8 cellular contexts compared by ENCODE assay signal in the genomic region with DNA sequence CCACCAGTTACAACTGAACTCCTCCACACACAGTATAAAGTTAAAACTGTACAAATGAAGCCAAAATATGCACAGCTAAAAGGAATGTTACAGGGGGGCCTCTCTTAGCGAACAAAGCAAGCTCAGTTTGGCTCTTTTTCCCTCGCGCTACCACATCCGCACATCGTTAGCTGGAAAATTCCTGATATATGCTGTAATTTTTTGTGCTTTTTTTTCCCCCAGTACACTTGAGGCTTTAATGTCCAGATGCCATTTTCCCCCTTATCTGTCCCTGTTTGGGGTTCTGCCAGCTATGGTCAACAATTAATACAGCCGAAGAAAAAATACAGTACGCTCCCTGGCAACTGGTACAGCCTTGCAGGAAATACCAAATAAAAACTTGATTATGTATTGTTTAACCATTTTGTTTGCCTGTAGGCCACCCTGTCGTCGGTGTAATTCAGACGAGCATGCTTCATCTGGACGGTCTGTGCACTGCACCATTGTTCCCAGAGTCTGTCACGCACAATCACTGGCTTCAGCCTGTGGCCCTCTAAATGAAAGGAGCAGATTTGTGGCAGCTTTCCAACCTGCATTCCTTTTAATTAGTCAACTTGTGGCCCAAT.
A peak's percentile ranks its signal among the peaks of the same experiment; 100 is the strongest.
DNase-seq lines count a peak whose midpoint lies in the region; TF ChIP-seq lines count a peak whose summit lies in the region.

No MANE protein-coding gene starts in this region.

- no peak overlapping the region for H2BK5ac ChIP-seq in neuronal stem cell (ENCODE audit: low read length)

- H3K9ac ChIP-seq in neuronal stem cell (ENCODE audit: low read depth, low read length, poor library complexity), result no peak overlapping the region

- H3K18ac ChIP-seq in neuronal stem cell (ENCODE audit: low read length), result no peak overlapping the region

- H3K9me3 ChIP-seq in neuronal stem cell (replicated peaks in 1 of 2; ENCODE audit: control insufficient read depth in 2 of 2, insufficient read depth in 1 of 2, low read depth in 1 of 2, low read length in 2 of 2), result peaks cover 0 to 4% of the 10 kb centered on the region in 2 donors

- H3K36me3 ChIP-seq in neuronal stem cell (replicated peaks in 1 of 2; ENCODE audit: control insufficient read depth in 2 of 2, insufficient read depth in 2 of 2, low read length in 2 of 2), result no peaks in the 10 kb centered on the region

- H4K8ac ChIP-seq in neuronal stem cell (ENCODE audit: low read depth, low read length), result no peak overlapping the region

- no peak for TF ChIP-seq POLR2A in erythroblast (IDR thresholded peaks at IDR 0.05; ENCODE audit: low read length)

- H3K14ac ChIP-seq in neuronal stem cell (ENCODE audit: low read length), result no peak overlapping the region

- no CpG with 5 or more reads among the region's 12 CpGs for WGBS in neuronal stem cell (ENCODE audit: extremely low coverage in 2 of 2, insufficient read length in 2 of 2, insufficient replicate concordance in 1 of 2), 2 donors

- no peak overlapping the region for H3K4ac ChIP-seq in neuronal stem cell (ENCODE audit: low read length)

- no peak overlapping the region for H3K4me3 ChIP-seq in AG09309 (ENCODE audit: control insufficient read depth, low read depth, low read length)
- H3K4me3 ChIP-seq in fibroblast of mammary gland (ENCODE audit: control insufficient read depth, low read depth, low read length), result no peak overlapping the region
- no peak overlapping the region for H3K4me3 ChIP-seq in neuronal stem cell (ENCODE audit: low read length in 2 of 2)

- H3K79me1 ChIP-seq in neuronal stem cell (ENCODE audit: low read depth, low read length), result no peaks in the 10 kb centered on the region

- DNase-seq in AG09309 (ENCODE audit: low read depth) (peak; percentile 74), NCI-H774 (lab: John Stamatoyannopoulos, UW) (peak; percentile 44), fibroblast of mammary gland (ENCODE audit: low read depth) (peak; percentile 77), neuronal stem cell (ENCODE audit: low spot score) (peak; percentile 12), HPDE6-E6E7 (ENCODE audit: extremely low spot score) (no peak), erythroblast (lab: John Stamatoyannopoulos, UW) (no peak)
- DNase-seq in central memory CD4-positive, alpha-beta T cell, result no peak
- DNase-seq in effector CD8-positive, alpha-beta T cell (lab: John Stamatoyannopoulos, UW), result no peak

- H3K23ac ChIP-seq in neuronal stem cell (ENCODE audit: low read depth, low read length, poor library complexity), result no peak overlapping the region

- H2BK120ac ChIP-seq in neuronal stem cell (ENCODE audit: low read depth, low read length), result no peak overlapping the region

- H2AK5ac ChIP-seq in neuronal stem cell (ENCODE audit: low read depth, low read length), result no peak overlapping the region

- H3K27me3 ChIP-seq in neuronal stem cell (ENCODE audit: control insufficient read depth in 3 of 3, insufficient read depth in 3 of 3, low read depth in 1 of 3, low read length in 3 of 3), result no peaks in the 10 kb centered on the region

- no peak for TF ChIP-seq CTCF in AG09309 (IDR thresholded peaks at IDR 0.05; ENCODE audit: control insufficient read depth, insufficient read depth, low read depth, low read length, missing control alignments)
- TF ChIP-seq CTCF in fibroblast of mammary gland (conservative IDR thresholded peaks at IDR 0.05; ENCODE audit: control insufficient read depth, insufficient read depth, low read depth, low read length), result no peak

- no peak overlapping the region for H2BK12ac ChIP-seq in neuronal stem cell (ENCODE audit: low read length)

- no peak overlapping the region for H2BK15ac ChIP-seq in neuronal stem cell (ENCODE audit: low read length)

- H3K27ac ChIP-seq in neuronal stem cell (replicated peaks; ENCODE audit: low read length), result no peak overlapping the region

- peaks cover 6 to 26% of the 10 kb centered on the region in 2 donors for H3K4me1 ChIP-seq in neuronal stem cell (ENCODE audit: control insufficient read depth in 2 of 2, insufficient read depth in 1 of 2, low read depth in 1 of 2, low read length in 2 of 2)

- H2AFZ ChIP-seq in neuronal stem cell (ENCODE audit: low read length), result peak overlapping the region; percentile 61

- H4K91ac ChIP-seq in neuronal stem cell (ENCODE audit: low read depth, low read length, poor library complexity), result no peak overlapping the region

- H3K4me2 ChIP-seq in neuronal stem cell (ENCODE audit: insufficient read depth, low read length, poor library complexity, severe bottlenecking), result no peak overlapping the region

Comparison
In these comparisons a context has a peak if more than half of its experiments do, and no peak if none do; other contexts are left out.
1. DNase-seq: peak in AG09309 (single experiment), NCI-H774 (single experiment), fibroblast of mammary gland (single experiment) and neuronal stem cell (single experiment); none in central memory CD4-positive, alpha-beta T cell (single experiment), HPDE6-E6E7 (single experiment), erythroblast (0 of 2) and effector CD8-positive, alpha-beta T cell (single experiment).